8 cellular contexts compared by ENCODE assay signal in genomic region chr4:1855334-1856070, GRCh38. TPM values are rescaled to one million over a fixed set of nuclear protein-coding genes. Genes with fewer than 3 reads are reported as not detected.
DNase-seq lines count a peak whose midpoint lies in the region; ATAC-seq and TF ChIP-seq lines count a peak whose summit lies in the region.

No MANE protein-coding gene starts in this region.

- 0 out of 2 replicates have a peak, but pooled peaks cover 4% of the 10 kb centered on the region for H3F3A ChIP-seq in DOHH2 (ENCODE audit: control insufficient read depth, insufficient read depth)

- peaks cover 40% of the 10 kb centered on the region for H3K4me1 ChIP-seq in DOHH2 (ENCODE audit: control insufficient read depth, low read length)
- H3K4me1 ChIP-seq in KMS-11 (ENCODE audit: low read depth, poor library complexity, severe bottlenecking), result peaks cover 16% of the 10 kb centered on the region
- H3K4me1 ChIP-seq in adipocyte (ENCODE audit: control insufficient read depth, insufficient read depth, low read length), result peaks cover 54% of the 10 kb centered on the region
- H3K4me1 ChIP-seq in iPS-18a (ENCODE audit: control insufficient read depth, low read depth, low read length), result no peaks in the 10 kb centered on the region

- H3K4me2 ChIP-seq in DOHH2 (ENCODE audit: low read length), result peak overlapping the region; percentile 99
- H3K4me2 ChIP-seq in KMS-11, result peak overlapping the region; percentile 57; the same call in 1 of the 2 replicates

- no peaks in the 10 kb centered on the region for H3K9me3 ChIP-seq in DOHH2 (ENCODE audit: control insufficient read depth, insufficient read depth, low read length)
- H3K9me3 ChIP-seq in adipocyte (ENCODE audit: control insufficient read depth, low read length), result no peaks in the 10 kb centered on the region
- H3K9me3 ChIP-seq in iPS-18a (ENCODE audit: control insufficient read depth, low read depth, low read length), result no peaks in the 10 kb centered on the region

- H4K20me1 ChIP-seq in DOHH2 (ENCODE audit: control insufficient read depth, insufficient read depth, low read depth, low read length), result peaks cover 18% of the 10 kb centered on the region
- H4K20me1 ChIP-seq in KMS-11 (ENCODE audit: insufficient read depth), result no peaks in the 10 kb centered on the region

- H3K4me3 ChIP-seq in DOHH2 (ENCODE audit: low read length) (peak overlapping the region; percentile 98), KMS-11 (IDR thresholded peaks at IDR 0.05; ENCODE audit: insufficient read depth, low read depth, low read length) (peak overlapping the region; percentile 33), adipocyte (ENCODE audit: low read length) (peak overlapping the region; percentile 92), iPS-18a (ENCODE audit: low read length) (peak overlapping the region; percentile 81)

- H3K27ac ChIP-seq in DOHH2 (ENCODE audit: low read depth, low read length) (no peak overlapping the region; the same call in 1 of the 2 replicates), KMS-11 (peak overlapping the region; percentile 94), iPS-18a (ENCODE audit: low read length) (no peak overlapping the region)

- TF ChIP-seq CTCF in DOHH2 (IDR thresholded peaks at IDR 0.05; ENCODE audit: low read depth, low read length, poor library complexity, severe bottlenecking) (no peak), KMS-11 (conservative IDR thresholded peaks at IDR 0.05; ENCODE audit: low read depth, low read length) (no peak)

- H3K36me3 ChIP-seq in DOHH2 (ENCODE audit: control insufficient read depth, low read length), result peaks cover 36% of the 10 kb centered on the region
- no peaks in the 10 kb centered on the region for H3K36me3 ChIP-seq in KMS-11 (ENCODE audit: insufficient read depth)
- peaks cover 6% of the 10 kb centered on the region for H3K36me3 ChIP-seq in adipocyte (ENCODE audit: control insufficient read depth, insufficient read depth, low read length, severe bottlenecking)
- no peaks in the 10 kb centered on the region for H3K36me3 ChIP-seq in iPS-18a (ENCODE audit: control insufficient read depth, low read depth, low read length)

- ATAC-seq in GM21528 (IDR thresholded peaks at IDR 0.05; ENCODE audit: low FRiP score, unreplicated experiment) (peak; percentile 27), GM21786 (IDR thresholded peaks at IDR 0.05; ENCODE audit: unreplicated experiment) (no peak)

- no peaks in the 10 kb centered on the region for H3K27me3 ChIP-seq in DOHH2 (ENCODE audit: control insufficient read depth, low read length)
- no peaks in the 10 kb centered on the region for H3K27me3 ChIP-seq in KMS-11 (ENCODE audit: insufficient read depth, low read depth)
- no peaks in the 10 kb centered on the region for H3K27me3 ChIP-seq in adipocyte (replicated peaks; ENCODE audit: control insufficient read depth, insufficient read depth, low read length)
- H3K27me3 ChIP-seq in iPS-18a (ENCODE audit: control insufficient read depth, insufficient read depth, low read length), result peaks cover 40% of the 10 kb centered on the region

- H2AFZ ChIP-seq in KMS-11 (ENCODE audit: low read depth), result no peak overlapping the region

- H3K9ac ChIP-seq in KMS-11, result peak overlapping the region; percentile 93
- H3K9ac ChIP-seq in adipocyte (ENCODE audit: low read length), result peak overlapping the region; percentile 96
- H3K9ac ChIP-seq in iPS-18a (ENCODE audit: low read length), result peak overlapping the region; percentile 63

- H3K79me2 ChIP-seq in DOHH2 (ENCODE audit: control insufficient read depth, low read length), result peaks cover 73% of the 10 kb centered on the region
- peaks cover 53% of the 10 kb centered on the region for H3K79me2 ChIP-seq in KMS-11 (ENCODE audit: insufficient read depth, low read depth)

- DNase-seq in adipocyte (ENCODE audit: low read depth), result peak; percentile 50
- peak; percentile 7 for DNase-seq in stimulated activated CD4-positive, alpha-beta T cell treated with anti-CD3 and anti-CD28 coated beads, Interleukin-1b, Interleukin-23, amount 100 ng/mL, for 48 hours
- DNase-seq in posterior vena cava (ENCODE audit: low spot score), result no peak

- intact Hi-C loops in posterior vena cava (cut with DNase I), result no loop called here

- no peaks in the 10 kb centered on the region for H3K9me2 ChIP-seq in DOHH2 (replicated peaks; ENCODE audit: control insufficient read depth, low read length)

RNA-seq across cellular contexts. Expression of gene LETM1, which starts 0.5 kb away (rescaled TPM):
- total RNA-seq in posterior vena cava, result 10 to 100 TPM; 22.0 to 25.7 TPM

RNA-seq across cellular contexts. Expression of gene NSD2, which starts 15.7 kb away (rescaled TPM):
- total RNA-seq in posterior vena cava, result 10 to 100 TPM; 33.5 to 45.4 TPM

Comparison
In these comparisons a context has a peak if more than half of its experiments do, and no peak if none do; other contexts are left out.
1. H3K4me3 ChIP-seq: peak in every context shown above with its lines; median percentile 98 in DOHH2; 92 in adipocyte; 81 in iPS-18a; 33 in KMS-11.